Comparison of ENCODE assay signal across 9 cellular contexts in the genomic region with DNA sequence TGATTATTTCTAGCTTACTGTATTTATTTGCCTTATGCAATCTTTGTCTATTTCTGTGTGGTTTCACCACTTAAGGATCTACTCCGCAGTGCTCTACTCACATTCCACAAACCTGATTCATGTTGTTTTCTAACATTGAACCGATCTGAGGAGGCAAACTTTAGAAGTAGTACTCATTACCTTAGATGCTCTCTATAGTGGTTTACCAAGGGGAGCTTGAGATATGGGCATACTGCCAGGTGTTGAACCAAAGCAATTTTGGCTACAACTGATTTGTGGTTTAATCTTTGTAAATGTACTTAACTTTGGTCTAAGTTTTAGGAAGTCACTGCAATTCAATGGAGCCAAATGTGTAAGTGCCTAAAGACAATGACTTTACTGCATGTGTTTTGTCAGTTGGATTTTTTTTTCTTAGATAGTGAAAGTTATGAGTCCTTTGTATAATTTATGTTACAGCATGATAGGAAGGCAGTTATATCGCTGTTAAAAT. TPM values are rescaled to one million over a fixed set of nuclear protein-coding genes. Genes with fewer than 3 reads are reported as not detected.
DNase-seq lines count a peak whose midpoint lies in the region; ATAC-seq and TF ChIP-seq lines count a peak whose summit lies in the region.
"Had no signal": no experiment of that assay in that cellular context is flagged by ENCODE, and none has a peak within 500 bp of the region (broad histone marks: within the 10 kb centered on the region; RNA-seq: fewer than 3 reads in every experiment).

No MANE protein-coding gene starts in this region.

- H3K4me1 ChIP-seq in KMS-11 (ENCODE audit: low read depth, poor library complexity, severe bottlenecking) (peaks cover 29% of the 10 kb centered on the region), adipocyte (ENCODE audit: control insufficient read depth, insufficient read depth, low read length) (peaks cover 33% of the 10 kb centered on the region)

- no peaks in the 10 kb centered on the region for H3K27me3 ChIP-seq in KMS-11 (ENCODE audit: insufficient read depth, low read depth)
- H3K27me3 ChIP-seq in adipocyte (replicated peaks; ENCODE audit: control insufficient read depth, insufficient read depth, low read length): no peaks in the 10 kb centered on the region

- ATAC-seq in GM19023 (IDR thresholded peaks at IDR 0.05; ENCODE audit: unreplicated experiment): no peak

- H4K20me1 ChIP-seq in KMS-11 (ENCODE audit: insufficient read depth): no peaks in the 10 kb centered on the region

- DNase-seq in DMS53 (lab: John Stamatoyannopoulos, UW) (peak; percentile 69), adipocyte (ENCODE audit: low read depth) (peak; percentile 92), lung microvascular endothelial cell (ENCODE audit: low read depth in 2 of 2) (peak; percentile 11 to 59), NCI-H1930 (lab: John Stamatoyannopoulos, UW) (no peak), NCI-H2081 (lab: John Stamatoyannopoulos, UW) (no peak), KG1 (lab: John Stamatoyannopoulos, UW) (no peak)

- H3K79me2 ChIP-seq in KMS-11 (ENCODE audit: insufficient read depth, low read depth): no peaks in the 10 kb centered on the region

- H3K36me3 ChIP-seq in KMS-11 (ENCODE audit: insufficient read depth): no peaks in the 10 kb centered on the region
- no peaks in the 10 kb centered on the region for H3K36me3 ChIP-seq in adipocyte (ENCODE audit: control insufficient read depth, insufficient read depth, low read length, severe bottlenecking)

- peak overlapping the region; percentile 55 for H3K4me2 ChIP-seq in KMS-11

- no peak for TF ChIP-seq CTCF in KMS-11 (conservative IDR thresholded peaks at IDR 0.05; ENCODE audit: low read depth, low read length)

- H3K9ac ChIP-seq in KMS-11 (no peak overlapping the region), adipocyte (ENCODE audit: low read length) (no peak overlapping the region)

- H3K27ac ChIP-seq in KMS-11: peak overlapping the region; percentile 4; the same call in 1 of the 2 replicates
- H3K27ac ChIP-seq: skin epidermis had no signal

- no peaks in the 10 kb centered on the region for H3K9me3 ChIP-seq in adipocyte (ENCODE audit: control insufficient read depth, low read length)

- H3K4me3 ChIP-seq in KMS-11 (IDR thresholded peaks at IDR 0.05; ENCODE audit: insufficient read depth, low read depth, low read length): no peak overlapping the region
- no peak overlapping the region for H3K4me3 ChIP-seq in adipocyte (ENCODE audit: low read length)
- H3K4me3 ChIP-seq: skin epidermis had no signal

- peak overlapping the region; percentile 19; the same call in 1 of the 2 replicates for H2AFZ ChIP-seq in KMS-11 (ENCODE audit: low read depth)

RNA-seq across cellular contexts. Expression of gene MAP2, which starts 50.1 kb away (rescaled TPM):
- 0.79 and 8.1 TPM in 2 replicates for total RNA-seq in lung microvascular endothelial cell

Comparison
In these comparisons a context has a peak if more than half of its experiments do, and no peak if none do; other contexts are left out.
1. DNase-seq: peak in DMS53 (single experiment), adipocyte (single experiment) and lung microvascular endothelial cell (2 of 2); none in NCI-H1930 (0 of 2), NCI-H2081 (0 of 2) and KG1 (single experiment).